In genomic region chr2:209596275-209596674, GRCh38 we compare ENCODE assay signal across 19 cellular contexts.
DNase-seq lines count a peak whose midpoint lies in the region; ATAC-seq, FAIRE-seq and TF ChIP-seq lines count a peak whose summit lies in the region.
"Had no signal": no experiment of that assay in that cellular context is flagged by ENCODE, and none has a peak within 500 bp of the region (broad histone marks: within the 10 kb centered on the region; RNA-seq: fewer than 3 reads in every experiment).

No MANE protein-coding gene starts in this region.

- H3K4me3 Mint-ChIP-seq in activated CD8-positive, alpha-beta memory T cell treated with anti-CD3 and anti-CD28 coated beads, Interleukin-2, amount 10 ng/mL, durations not matched to agents 7 days and 5 days, result no peak overlapping the region
- H3K4me3 Mint-ChIP-seq: CD4-positive, alpha-beta memory T cell; GM23338; H9 had no signal

- intact Hi-C loops in PC-3 (cut with micrococcal nuclease), result no loop called here

- no peaks in the 10 kb centered on the region for H4K20me1 ChIP-seq in PC-3 (ENCODE audit: low read length)

- no peaks in the 10 kb centered on the region for H3F3A ChIP-seq in PC-3 (ENCODE audit: low read length, unreplicated experiment)

- no peaks in the 10 kb centered on the region for H3K9me3 ChIP-seq in PC-3 (ENCODE audit: low read length)

- no peaks in the 10 kb centered on the region for H3K4me1 Mint-ChIP-seq in activated CD8-positive, alpha-beta memory T cell treated with anti-CD3 and anti-CD28 coated beads, Interleukin-2, amount 10 ng/mL, durations not matched to agents 7 days and 5 days
- H3K4me1 Mint-ChIP-seq: CD4-positive, alpha-beta memory T cell had no signal

- H3K9me3 Mint-ChIP-seq in activated CD8-positive, alpha-beta memory T cell treated with anti-CD3 and anti-CD28 coated beads, Interleukin-2, amount 10 ng/mL, durations not matched to agents 7 days and 5 days (ENCODE audit: low read depth), result peaks cover 2% of the 10 kb centered on the region
- H3K9me3 Mint-ChIP-seq: GM23338 had no signal

- no peaks in the 10 kb centered on the region for H3K4me1 ChIP-seq in PC-3 (ENCODE audit: insufficient read depth, low read length)

- H3K4me2 ChIP-seq in PC-3 (ENCODE audit: low read length), result no peak overlapping the region
- H3K4me2 ChIP-seq: GM23338 had no signal

- peaks cover 9% of the 10 kb centered on the region; the same call in 1 of the 2 replicates for H3K27me3 ChIP-seq in PC-3 (ENCODE audit: low read length)

- ATAC-seq in PC-3 (peak; percentile 93), GM21381 (IDR thresholded peaks at IDR 0.05; ENCODE audit: unreplicated experiment) (no peak), HG03108 (IDR thresholded peaks at IDR 0.05; ENCODE audit: unreplicated experiment) (no peak)
- ATAC-seq in activated CD8-positive, alpha-beta memory T cell treated with anti-CD3 and anti-CD28 coated beads, Interleukin-2, amount 10 ng/mL, durations not matched to agents 7 days and 5 days, result no peak
- ATAC-seq: GM12878, GM23338, HCT116 had no signal

- no peaks in the 10 kb centered on the region for H3K36me3 ChIP-seq in PC-3 (ENCODE audit: low read depth, low read length)

- no peak overlapping the region for H2AFZ ChIP-seq in PC-3 (ENCODE audit: low read length)
- H2AFZ ChIP-seq: GM23338 had no signal

- no peak overlapping the region for H3K27ac Mint-ChIP-seq in activated CD8-positive, alpha-beta memory T cell treated with anti-CD3 and anti-CD28 coated beads, Interleukin-2, amount 10 ng/mL, durations not matched to agents 7 days and 5 days
- H3K27ac Mint-ChIP-seq: CD4-positive, alpha-beta memory T cell; GM23338; H9 had no signal

- no peaks in the 10 kb centered on the region for H3K36me3 Mint-ChIP-seq in activated CD8-positive, alpha-beta memory T cell treated with anti-CD3 and anti-CD28 coated beads, Interleukin-2, amount 10 ng/mL, durations not matched to agents 7 days and 5 days
- H3K36me3 Mint-ChIP-seq: CD4-positive, alpha-beta memory T cell had no signal

- no peaks in the 10 kb centered on the region for H3K9me2 ChIP-seq in PC-3 (replicated peaks; ENCODE audit: low read length)

- BruUV-seq in PC-3 (replicated peaks; lab: Mats Ljungman, UMichigan), result no TSS peak

- no peak overlapping the region for H3K27ac ChIP-seq in PC-3 (ENCODE audit: low read length)

- POLR2A ChIA-PET in PC-3 (lab: Charles Lee; ENCODE audit: unreplicated experiment), result no interaction called here

- CTCF ChIA-PET in PC-3 (lab: Charles Lee), result no interaction called here
- CTCF ChIA-PET in activated CD8-positive, alpha-beta memory T cell treated with anti-CD3 and anti-CD28 coated beads, Interleukin-2, amount 10 ng/mL, durations not matched to agents 7 days and 5 days (lab: Charles Lee), result no interaction called here

- DNase-seq in PC-3, result no peak
- DNase-seq in renal cortical epithelial cell (ENCODE audit: low read depth), result peak; percentile 15
- DNase-seq in activated CD8-positive, alpha-beta memory T cell treated with anti-CD3 and anti-CD28 coated beads, Interleukin-2, amount 10 ng/mL, durations not matched to agents 7 days and 5 days, result no peak
- DNase-seq: C1 segment of cervical spinal cord; Calu3; CD4-positive, alpha-beta memory T cell; COR-L47; DMS153; DND-41; EL; GDM1; H9 had no signal

- no peak overlapping the region for H3K9ac ChIP-seq in PC-3 (ENCODE audit: low read length)

- H3K79me2 ChIP-seq in PC-3 (ENCODE audit: low read length), result no peaks in the 10 kb centered on the region

- H3K4me3 ChIP-seq in PC-3 (ENCODE audit: low read length), result no peak overlapping the region
- H3K4me3 ChIP-seq: GM12878, GM23338 had no signal

- peak; percentile 29 for FAIRE-seq in endometrium (lab: Jason Lieb, UNC)
- FAIRE-seq: GM12878, GM19239 had no signal

- H3K27me3 Mint-ChIP-seq in activated CD8-positive, alpha-beta memory T cell treated with anti-CD3 and anti-CD28 coated beads, Interleukin-2, amount 10 ng/mL, durations not matched to agents 7 days and 5 days, result no peaks in the 10 kb centered on the region
- H3K27me3 Mint-ChIP-seq: CD4-positive, alpha-beta memory T cell had no signal

- no peak for TF ChIP-seq CTCF in PC-3 (conservative IDR thresholded peaks at IDR 0.05; ENCODE audit: low read depth, low read length)
